23 cellular contexts compared by ENCODE assay signal in the genomic region with DNA sequence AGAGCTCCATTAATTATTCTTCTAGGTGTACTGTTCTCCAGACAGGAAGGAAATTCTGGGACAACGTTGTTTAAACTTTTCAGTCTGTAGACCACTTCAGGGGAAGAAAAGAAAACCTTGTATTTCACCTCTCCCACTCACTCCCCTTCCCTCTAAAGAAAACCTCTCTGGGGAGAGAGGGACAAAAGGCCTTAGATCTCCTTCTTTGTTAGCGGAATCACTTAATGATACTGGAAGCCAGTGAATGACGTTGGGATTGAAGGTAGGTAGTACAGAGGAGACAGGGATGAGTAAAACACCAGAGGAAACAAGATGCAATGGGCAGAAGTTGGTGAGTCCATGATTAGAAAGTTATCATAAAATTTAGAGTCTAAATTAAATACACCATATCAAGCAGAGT. TPM values are rescaled to one million over a fixed set of nuclear protein-coding genes. Genes with fewer than 3 reads are reported as not detected.
DNase-seq lines count a peak whose midpoint lies in the region; ATAC-seq and TF ChIP-seq lines count a peak whose summit lies in the region.
"Had no signal": no experiment of that assay in that cellular context is flagged by ENCODE, and none has a peak within 500 bp of the region (broad histone marks: within the 10 kb centered on the region; RNA-seq: fewer than 3 reads in every experiment).

No MANE protein-coding gene starts in this region.

- H3K27ac Mint-ChIP-seq in GM23338 (no peak overlapping the region), IgD-negative memory B cell (peak overlapping the region in 2 of 3 donors; percentile 2 to 76), mesothelial cell of epicardium (peak overlapping the region; percentile 40), HFFc6 (no peak overlapping the region)
- H3K27ac Mint-ChIP-seq: CD4-positive, alpha-beta T cell; T-helper 17 cell had no signal

- DNase-seq in GM23338 (ENCODE audit: low spot score), result no peak
- DNase-seq in NCI-H345 (lab: John Stamatoyannopoulos, UW), result peak; percentile 38
- DNase-seq in mesothelial cell of epicardium (ENCODE audit: low spot score in 2 of 2, unreplicated experiment in 2 of 2), result no peak
- no peak for DNase-seq in HFFc6
- DNase-seq in DMS 273 (lab: John Stamatoyannopoulos, UW; ENCODE audit: unreplicated experiment), result no peak
- no peak for DNase-seq in Peyer's patch
- DNase-seq in right atrium auricular region (ENCODE audit: low spot score), result no peak
- DNase-seq: ACHN; CD4-positive, alpha-beta T cell; COR-L47; DMS 273 treated with DMSO at 0.1 percent for 48 hours; DMS79 treated with DMSO at 0.1 percent for 48 hours; NCI-H1092; NCI-H1694; NCI-H2081; NCI-H2227 treated with DMSO at 0.1 percent for 48 hours; NCI-H524; NCI-H82; SJCRH30; T-helper 17 cell had no signal

- no peaks in the 10 kb centered on the region for H3K9me3 ChIP-seq in Peyer's patch
- H3K9me3 ChIP-seq in right atrium auricular region, result no peaks in the 10 kb centered on the region
- H3K9me3 ChIP-seq: BLaER1, HAP-1, SJCRH30 had no signal

- H3K4me3 ChIP-seq in GM23338, result no peak overlapping the region
- H3K4me3 ChIP-seq in Peyer's patch, result no peak overlapping the region
- H3K4me3 ChIP-seq in right atrium auricular region, result no peak overlapping the region
- H3K4me3 ChIP-seq: BLaER1, HAP-1, SJCRH30 had no signal

- H3K4me1 ChIP-seq in GM23338 (ENCODE audit: insufficient read depth) (no peaks in the 10 kb centered on the region), Peyer's patch (peaks cover 0 to 3% (median 0%) of the 10 kb centered on the region in 4 donors), right atrium auricular region (no peaks in the 10 kb centered on the region)
- H3K4me1 ChIP-seq: BLaER1, HAP-1 had no signal

- H2AFZ ChIP-seq in GM23338, result peak overlapping the region; percentile 59; the same call in 1 of the 2 replicates

- H3K27ac ChIP-seq in GM23338 (ENCODE audit: low read depth) (no peak overlapping the region), Peyer's patch (no peak overlapping the region), right atrium auricular region (no peak overlapping the region)
- H3K27ac ChIP-seq: BLaER1, SJCRH30 had no signal

- H3K4me3 Mint-ChIP-seq in GM23338 (no peak overlapping the region), IgD-negative memory B cell (no peak overlapping the region), mesothelial cell of epicardium (no peak overlapping the region), HFFc6 (no peak overlapping the region)
- H3K4me3 Mint-ChIP-seq: CD4-positive, alpha-beta T cell; T-helper 17 cell had no signal

- H3K27me3 ChIP-seq in GM23338 (ENCODE audit: insufficient read depth) (no peaks in the 10 kb centered on the region), Peyer's patch (no peaks in the 10 kb centered on the region), right atrium auricular region (no peaks in the 10 kb centered on the region)
- H3K27me3 ChIP-seq: BLaER1, SJCRH30 had no signal

- peak; percentile 42 for ATAC-seq in GM23338
- ATAC-seq: T-helper 17 cell had no signal

- TF ChIP-seq POLR2A in Peyer's patch (IDR thresholded peaks at IDR 0.05), result no peak

- H3K9me2 ChIP-seq in GM23338 (ENCODE audit: insufficient read depth), result no peaks in the 10 kb centered on the region

- no peaks in the 10 kb centered on the region for H3K4me1 Mint-ChIP-seq in GM23338
- H3K4me1 Mint-ChIP-seq in IgD-negative memory B cell, result peaks cover 11 to 15% (median 12%) of the 10 kb centered on the region in 3 donors
- peaks cover 6% of the 10 kb centered on the region for H3K4me1 Mint-ChIP-seq in mesothelial cell of epicardium
- peaks cover under 1% of the 10 kb centered on the region; the same call in 1 of the 2 replicates for H3K4me1 Mint-ChIP-seq in HFFc6 (ENCODE audit: low read depth)

- H3K27me3 Mint-ChIP-seq in GM23338 (ENCODE audit: insufficient read depth, low read depth, poor library complexity) (peaks cover 6% of the 10 kb centered on the region), IgD-negative memory B cell (no peaks in the 10 kb centered on the region), mesothelial cell of epicardium (ENCODE audit: low read depth) (no peaks in the 10 kb centered on the region), HFFc6 (ENCODE audit: insufficient read depth) (peaks cover 2% of the 10 kb centered on the region; the same call in 1 of the 2 replicates)
- H3K27me3 Mint-ChIP-seq: CD4-positive, alpha-beta T cell; T-helper 17 cell had no signal

- H3K9me3 Mint-ChIP-seq in GM23338, result no peaks in the 10 kb centered on the region; the same call in 2 of the 3 replicates
- no peaks in the 10 kb centered on the region for H3K9me3 Mint-ChIP-seq in IgD-negative memory B cell
- H3K9me3 Mint-ChIP-seq in mesothelial cell of epicardium, result no peaks in the 10 kb centered on the region
- no peaks in the 10 kb centered on the region for H3K9me3 Mint-ChIP-seq in HFFc6
- H3K9me3 Mint-ChIP-seq: CD4-positive, alpha-beta T cell had no signal

- H3K79me2 ChIP-seq in GM23338 (replicated peaks; ENCODE audit: insufficient read depth), result no peaks in the 10 kb centered on the region

- H3K4me2 ChIP-seq in GM23338, result no peak overlapping the region
- H3K4me2 ChIP-seq: BLaER1 had no signal

- no peaks in the 10 kb centered on the region for H3F3A ChIP-seq in GM23338 (replicated peaks; ENCODE audit: low read depth)

- H4K20me1 ChIP-seq in GM23338 (replicated peaks; ENCODE audit: insufficient read depth), result no peaks in the 10 kb centered on the region
- H4K20me1 ChIP-seq: BLaER1 had no signal

- H3K36me3 Mint-ChIP-seq in GM23338 (ENCODE audit: low read depth) (no peaks in the 10 kb centered on the region), IgD-negative memory B cell (no peaks in the 10 kb centered on the region), mesothelial cell of epicardium (no peaks in the 10 kb centered on the region), HFFc6 (ENCODE audit: low read depth) (no peaks in the 10 kb centered on the region)

- TF ChIP-seq CTCF in GM23338 (conservative IDR thresholded peaks at IDR 0.05; ENCODE audit: low read depth in 2 of 2), result no peak
- no peak for TF ChIP-seq CTCF in mesothelial cell of epicardium (IDR thresholded peaks at IDR 0.05; ENCODE audit: unreplicated experiment)
- no peak for TF ChIP-seq CTCF in HFFc6 (IDR thresholded peaks at IDR 0.05)
- no peak for TF ChIP-seq CTCF in Peyer's patch (IDR thresholded peaks at IDR 0.05)
- no peak for TF ChIP-seq CTCF in right atrium auricular region (IDR thresholded peaks at IDR 0.05)

- H3K36me3 ChIP-seq in GM23338 (ENCODE audit: insufficient read depth) (no peaks in the 10 kb centered on the region), Peyer's patch (no peaks in the 10 kb centered on the region), right atrium auricular region (no peaks in the 10 kb centered on the region)
- H3K36me3 ChIP-seq: BLaER1, HAP-1, SJCRH30 had no signal

TF ChIP-seq in GM23338, 12 proteins besides CTCF, POLR2A, EP300 and RAD21 (continues in another document):
- no peak for TF ChIP-seq POLR2AphosphoS5 (IDR thresholded peaks at IDR 0.05; ENCODE audit: low read depth)
- no peak for TF ChIP-seq ZNF114 (CRISPR knock-in tag; IDR thresholded peaks at IDR 0.05)
- no peak for TF ChIP-seq EZH2phosphoT487 (IDR thresholded peaks at IDR 0.05; ENCODE audit: unreplicated experiment)
- TF ChIP-seq, protein P1, sequence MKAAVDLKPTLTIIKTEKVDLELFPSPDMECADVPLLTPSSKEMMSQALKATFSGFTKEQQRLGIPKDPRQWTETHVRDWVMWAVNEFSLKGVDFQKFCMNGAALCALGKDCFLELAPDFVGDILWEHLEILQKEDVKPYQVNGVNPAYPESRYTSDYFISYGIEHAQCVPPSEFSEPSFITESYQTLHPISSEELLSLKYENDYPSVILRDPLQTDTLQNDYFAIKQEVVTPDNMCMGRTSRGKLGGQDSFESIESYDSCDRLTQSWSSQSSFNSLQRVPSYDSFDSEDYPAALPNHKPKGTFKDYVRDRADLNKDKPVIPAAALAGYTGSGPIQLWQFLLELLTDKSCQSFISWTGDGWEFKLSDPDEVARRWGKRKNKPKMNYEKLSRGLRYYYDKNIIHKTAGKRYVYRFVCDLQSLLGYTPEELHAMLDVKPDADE (IDR thresholded peaks at IDR 0.05), result no peak
- TF ChIP-seq, protein P2, sequence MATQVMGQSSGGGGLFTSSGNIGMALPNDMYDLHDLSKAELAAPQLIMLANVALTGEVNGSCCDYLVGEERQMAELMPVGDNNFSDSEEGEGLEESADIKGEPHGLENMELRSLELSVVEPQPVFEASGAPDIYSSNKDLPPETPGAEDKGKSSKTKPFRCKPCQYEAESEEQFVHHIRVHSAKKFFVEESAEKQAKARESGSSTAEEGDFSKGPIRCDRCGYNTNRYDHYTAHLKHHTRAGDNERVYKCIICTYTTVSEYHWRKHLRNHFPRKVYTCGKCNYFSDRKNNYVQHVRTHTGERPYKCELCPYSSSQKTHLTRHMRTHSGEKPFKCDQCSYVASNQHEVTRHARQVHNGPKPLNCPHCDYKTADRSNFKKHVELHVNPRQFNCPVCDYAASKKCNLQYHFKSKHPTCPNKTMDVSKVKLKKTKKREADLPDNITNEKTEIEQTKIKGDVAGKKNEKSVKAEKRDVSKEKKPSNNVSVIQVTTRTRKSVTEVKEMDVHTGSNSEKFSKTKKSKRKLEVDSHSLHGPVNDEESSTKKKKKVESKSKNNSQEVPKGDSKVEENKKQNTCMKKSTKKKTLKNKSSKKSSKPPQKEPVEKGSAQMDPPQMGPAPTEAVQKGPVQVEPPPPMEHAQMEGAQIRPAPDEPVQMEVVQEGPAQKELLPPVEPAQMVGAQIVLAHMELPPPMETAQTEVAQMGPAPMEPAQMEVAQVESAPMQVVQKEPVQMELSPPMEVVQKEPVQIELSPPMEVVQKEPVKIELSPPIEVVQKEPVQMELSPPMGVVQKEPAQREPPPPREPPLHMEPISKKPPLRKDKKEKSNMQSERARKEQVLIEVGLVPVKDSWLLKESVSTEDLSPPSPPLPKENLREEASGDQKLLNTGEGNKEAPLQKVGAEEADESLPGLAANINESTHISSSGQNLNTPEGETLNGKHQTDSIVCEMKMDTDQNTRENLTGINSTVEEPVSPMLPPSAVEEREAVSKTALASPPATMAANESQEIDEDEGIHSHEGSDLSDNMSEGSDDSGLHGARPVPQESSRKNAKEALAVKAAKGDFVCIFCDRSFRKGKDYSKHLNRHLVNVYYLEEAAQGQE (IDR thresholded peaks at IDR 0.05; ENCODE audit: unreplicated experiment), result no peak

RNA-seq across cellular contexts. Expression of a gene that starts 38.8 kb away (rescaled TPM):
- total RNA-seq in GM23338 (2014; rRNA removed; shearing (Covaris generic)), result 11.1 and 14.1 TPM in 2 replicates
- 4.2 and 4.3 TPM in 2 replicates for polyA plus RNA-seq in GM23338 (2016; fragmentation: Nextera tagmentation; extraction: Ambion mirVana)
- polyA plus RNA-seq in IgD-negative memory B cell, result 30.5 TPM
- total RNA-seq in mesothelial cell of epicardium, result 14.6 to 15.8 TPM (median 15.5 TPM) in 3 replicates
- total RNA-seq in HFFc6 (2021; fragmentation: NEBNext Ultra II Directional; extraction: Animal tissue kit (Norgen Biotek cat#: 25700)), result 10 to 100 TPM; 20.5 to 25.8 (median 22.7) TPM
- total RNA-seq in Peyer's patch, result 10 to 100 TPM; 10.9 to 21.5 (median 16.4) TPM
- 1 to 10 TPM; 9.1 to 9.3 TPM for total RNA-seq in right atrium auricular region

Comparison
In these comparisons a context has a peak if more than half of its experiments do, and no peak if none do; other contexts are left out.
1. H3K27ac Mint-ChIP-seq: peak in IgD-negative memory B cell (2 of 3) and mesothelial cell of epicardium (single experiment); none in GM23338 (single experiment) and HFFc6 (single experiment).